In the genomic region with DNA sequence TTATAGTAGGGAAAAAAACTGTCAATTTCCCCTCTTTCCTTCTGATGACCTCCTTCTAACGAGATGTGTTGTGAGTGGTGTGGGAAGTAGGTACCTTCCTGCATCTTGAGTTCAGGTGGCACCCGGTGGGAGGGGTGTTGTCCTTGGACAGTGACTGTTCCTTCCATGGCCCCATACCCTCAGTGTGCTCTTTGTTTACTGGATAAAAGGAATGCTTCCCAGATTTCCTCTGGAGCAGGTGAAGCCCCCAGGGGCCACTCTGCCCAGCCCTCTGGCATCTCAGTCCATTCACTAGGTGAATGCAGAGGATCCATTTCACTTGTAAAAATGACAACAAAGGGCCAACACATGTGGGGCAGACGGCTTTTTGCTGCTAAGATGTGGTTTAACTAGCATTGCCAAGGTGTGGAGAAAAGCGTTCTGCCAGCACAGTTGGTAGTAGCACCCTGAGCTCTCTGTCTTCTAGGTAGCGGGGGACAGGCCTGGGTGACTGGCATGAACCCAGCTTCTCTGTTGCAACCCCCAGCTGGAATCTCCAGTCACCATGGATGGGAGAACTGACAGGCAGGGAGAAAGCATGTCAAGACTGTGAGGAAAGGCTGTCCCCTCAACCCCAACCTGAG, we compare ENCODE assay signal across 16 cellular contexts. TPM values are rescaled to one million over a fixed set of nuclear protein-coding genes. Genes with fewer than 3 reads are reported as not detected.
"Had no signal": no experiment of that assay in that cellular context is flagged by ENCODE, and none has a peak within 500 bp of the region (broad histone marks: within the 10 kb centered on the region; RNA-seq: fewer than 3 reads in every experiment).

No MANE protein-coding gene starts in this region.

- ATAC-seq: activated T-helper 17 cell treated with anti-CD3 and anti-CD28 coated beads, Interleukin-2, amount 50 U/mL, for 72 hours; left lung; naive thymus-derived CD8-positive, alpha-beta T cell; upper lobe of right lung had no signal

- H3K4me3 Mint-ChIP-seq: activated T-helper 17 cell treated with anti-CD3 and anti-CD28 coated beads, Interleukin-2, amount 50 U/mL, for 72 hours; naive thymus-derived CD8-positive, alpha-beta T cell; stimulated activated naive CD8-positive, alpha-beta T cell treated with anti-CD3 and anti-CD28 coated beads, Interleukin-15, Interleukin-2, amounts not matched to agents 100 ng/mL and 50 ng/mL, for 24 hours had no signal

- H3K9me3 Mint-ChIP-seq: activated T-helper 17 cell treated with anti-CD3 and anti-CD28 coated beads, Interleukin-2, amount 50 U/mL, for 72 hours; naive thymus-derived CD8-positive, alpha-beta T cell; stimulated activated naive CD8-positive, alpha-beta T cell treated with anti-CD3 and anti-CD28 coated beads, Interleukin-15, Interleukin-2, amounts not matched to agents 100 ng/mL and 50 ng/mL, for 24 hours had no signal

- H3K4me2 ChIP-seq: hepatocyte, smooth muscle cell had no signal

- H3K4me3 ChIP-seq: esophagus muscularis mucosa, hepatocyte, left lung, right atrium auricular region, smooth muscle cell, upper lobe of right lung had no signal

- H3K79me2 ChIP-seq: hepatocyte had no signal

- DNase-seq: activated naive CD4-positive, alpha-beta T cell treated with Interleukin-2 at 50 U/mL for 16 hours; anterior cingulate cortex; islet precursor cell; left lung; mesenchymal stem cell; SW 1271; upper lobe of right lung had no signal

- H2AFZ ChIP-seq: hepatocyte had no signal

- H3K9me3 ChIP-seq: esophagus muscularis mucosa, left lung, neutrophil, right atrium auricular region, upper lobe of right lung had no signal

- H3K27ac Mint-ChIP-seq: activated T-helper 17 cell treated with anti-CD3 and anti-CD28 coated beads, Interleukin-2, amount 50 U/mL, for 72 hours; naive thymus-derived CD8-positive, alpha-beta T cell; stimulated activated naive CD8-positive, alpha-beta T cell treated with anti-CD3 and anti-CD28 coated beads, Interleukin-15, Interleukin-2, amounts not matched to agents 100 ng/mL and 50 ng/mL, for 24 hours had no signal

- FAIRE-seq: bronchial epithelial cell had no signal

- H3K27ac ChIP-seq: hepatocyte, left lung, neutrophil, upper lobe of right lung had no signal

- H3K36me3 Mint-ChIP-seq: naive thymus-derived CD8-positive, alpha-beta T cell had no signal

- H3K4me1 Mint-ChIP-seq: activated T-helper 17 cell treated with anti-CD3 and anti-CD28 coated beads, Interleukin-2, amount 50 U/mL, for 72 hours had no signal

- H3K36me3 ChIP-seq: esophagus muscularis mucosa, left lung, neutrophil, right atrium auricular region, upper lobe of right lung had no signal

RNA-seq across cellular contexts. Expression of a gene that starts 6.9 kb away (rescaled TPM):
- total RNA-seq: naive thymus-derived CD8-positive, alpha-beta T cell had no signal
- polyA plus RNA-seq: smooth muscle cell had no signal
